15 cellular contexts compared by ENCODE assay signal in the genomic region with DNA sequence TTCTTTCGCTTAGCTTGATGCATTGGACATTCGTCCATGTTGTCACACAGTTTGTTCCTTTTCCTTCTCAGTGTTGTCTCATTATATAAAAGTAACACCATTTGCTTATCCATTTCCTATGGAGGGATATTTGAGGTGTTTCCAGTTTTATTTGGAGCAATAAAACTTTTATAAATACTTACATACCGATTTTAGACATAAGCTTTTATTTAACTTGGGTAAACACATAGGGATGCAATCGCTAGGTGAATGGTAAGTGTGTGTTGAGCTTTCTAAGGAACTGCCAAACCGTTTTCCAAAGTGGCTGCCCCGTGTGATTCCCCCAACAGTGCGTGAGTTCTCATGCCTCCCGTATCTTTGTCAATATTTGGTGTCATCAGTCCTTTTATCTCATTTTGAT.
"Had no signal": no experiment of that assay in that cellular context is flagged by ENCODE, and none has a peak within 500 bp of the region (broad histone marks: within the 10 kb centered on the region; RNA-seq: fewer than 3 reads in every experiment).

No MANE protein-coding gene starts in this region.

- H3K27ac Mint-ChIP-seq: neural progenitor cell; stimulated activated memory B cell treated with anti-CD40 and anti-IgM and Interleukin-4, amounts not matched to agents 10 μg/mL and 1 μg/mL and 100 μg/mL, for 72 hours; WTC11 had no signal

- ATAC-seq: esophagus mucosa; left lung; stimulated activated memory B cell treated with anti-CD40 and anti-IgM and Interleukin-4, amounts not matched to agents 10 μg/mL and 1 μg/mL and 100 μg/mL, for 72 hours; WTC11 had no signal

- H3K4me3 Mint-ChIP-seq: brain; neural progenitor cell; stimulated activated memory B cell treated with anti-CD40 and anti-IgM and Interleukin-4, amounts not matched to agents 10 μg/mL and 1 μg/mL and 100 μg/mL, for 72 hours; WTC11 had no signal

- H3K36me3 Mint-ChIP-seq: WTC11 had no signal

- H3K36me3 ChIP-seq: neural progenitor cell, transverse colon had no signal

- H3K4me1 Mint-ChIP-seq: WTC11 had no signal

- H3K27me3 ChIP-seq: left lung, neural progenitor cell, transverse colon had no signal

- DNase-seq: activated CD4-positive, alpha-beta T cell treated with anti-CD3 and anti-CD28 coated beads for 48 hours; activated naive CD4-positive, alpha-beta T cell treated with anti-CD3 and anti-CD28 coated beads, Interleukin-2, amount 50 U/mL, for 16 hours; activated T-cell treated with anti-CD3 and anti-CD28 coated beads for 4 hours; amygdala; central memory CD4-positive, alpha-beta T cell; left lung; mesenchymal stem cell; substantia nigra; transverse colon had no signal

- H3K4me3 ChIP-seq: coronary artery, left lung, neural progenitor cell, transverse colon had no signal

- H3K4me2 ChIP-seq: neural progenitor cell had no signal

- H3K27ac ChIP-seq: coronary artery, left lung, neural progenitor cell, transverse colon had no signal

- H3K9me3 ChIP-seq: left lung, transverse colon had no signal

- H2AFZ ChIP-seq: neural progenitor cell had no signal

- H3K9me3 Mint-ChIP-seq: stimulated activated memory B cell treated with anti-CD40 and anti-IgM and Interleukin-4, amounts not matched to agents 10 μg/mL and 1 μg/mL and 100 μg/mL, for 72 hours; WTC11 had no signal

- H3K27me3 Mint-ChIP-seq: brain; stimulated activated memory B cell treated with anti-CD40 and anti-IgM and Interleukin-4, amounts not matched to agents 10 μg/mL and 1 μg/mL and 100 μg/mL, for 72 hours had no signal

- H3K9ac ChIP-seq: neural progenitor cell had no signal
